ENCODE assay signal across 8 cellular contexts in genomic region chr16:22321340-22322001, GRCh38.
DNase-seq lines count a peak whose midpoint lies in the region; ATAC-seq and TF ChIP-seq lines count a peak whose summit lies in the region.

No MANE protein-coding gene starts in this region.

- no peak overlapping the region for H3K27ac ChIP-seq in C4-2B

- peaks cover 62% of the 10 kb centered on the region for H3K36me3 Mint-ChIP-seq in effector memory CD8-positive, alpha-beta T cell (ENCODE audit: insufficient read depth)

- DNase-seq in NCI-H82 (lab: John Stamatoyannopoulos, UW) (peak; percentile 89), midbrain (lab: John Stamatoyannopoulos, UW) (peak; percentile 55)
- peak; percentile 31 to 53 for DNase-seq in activated CD8-positive, alpha-beta memory T cell treated with anti-CD3 and anti-CD28 coated beads for 1 hour (ENCODE audit: extremely low read depth in 1 of 2, low read depth in 1 of 2)
- DNase-seq in effector memory CD8-positive, alpha-beta T cell = peak; percentile 61 to 65 (median 64)
- DNase-seq in stimulated activated CD8-positive, alpha-beta memory T cell treated with anti-CD3 and anti-CD28 coated beads, Interleukin-4, amount 100 ng/mL, for 48 hours = peak; percentile 73

- no peak overlapping the region for H3K4me3 Mint-ChIP-seq in effector memory CD8-positive, alpha-beta T cell

- H3K4me1 Mint-ChIP-seq in effector memory CD8-positive, alpha-beta T cell (ENCODE audit: low read depth in 2 of 2) = peaks cover 0 to 6% of the 10 kb centered on the region in 2 donors

- no peaks in the 10 kb centered on the region for H3K27me3 Mint-ChIP-seq in effector memory CD8-positive, alpha-beta T cell

- peak overlapping the region in 1 of 2 donors; percentile 79 for H3K27ac Mint-ChIP-seq in effector memory CD8-positive, alpha-beta T cell

- no peaks in the 10 kb centered on the region for H3K9me3 Mint-ChIP-seq in effector memory CD8-positive, alpha-beta T cell

- ATAC-seq in HG03354 (IDR thresholded peaks at IDR 0.05; ENCODE audit: poor library complexity, severe bottlenecking, unreplicated experiment) = peak; percentile 49
- ATAC-seq in effector memory CD8-positive, alpha-beta T cell (replicated peaks) = peak; percentile 90
- no peak for ATAC-seq in GM21723 (IDR thresholded peaks at IDR 0.05; ENCODE audit: unreplicated experiment)

- TF ChIP-seq CTCF in C4-2B (conservative IDR thresholded peaks at IDR 0.05) = peak; percentile 96
